Comparison of ENCODE assay signal across 10 cellular contexts in genomic region chr5:179368806-179369529, GRCh38. TPM values are rescaled to one million over a fixed set of nuclear protein-coding genes. Genes with fewer than 3 reads are reported as not detected.
"Had no signal": no experiment of that assay in that cellular context is flagged by ENCODE, and none has a peak within 500 bp of the region (broad histone marks: within the 10 kb centered on the region; RNA-seq: fewer than 3 reads in every experiment).

No MANE protein-coding gene starts in this region.

- H3K27me3 ChIP-seq: transverse colon, vagina had no signal

- DNase-seq: activated CD4-positive, alpha-beta T cell treated with anti-CD3 and anti-CD28 coated beads for 36 hours; activated CD4-positive, alpha-beta T cell treated with anti-CD3 and anti-CD28 coated beads, Interleukin-2, amount 50 U/mL, for 48 hours; activated naive CD4-positive, alpha-beta T cell treated with Interleukin-2 at 50 U/mL for 16 hours; caudate nucleus; kidney glomerular epithelial cell; left ventricle myocardium inferior; occipital lobe; transverse colon had no signal

- ATAC-seq: activated CD4-positive, alpha-beta T cell treated with anti-CD3 and anti-CD28 coated beads for 36 hours had no signal

- H3K27ac ChIP-seq: left ventricle myocardium inferior, transverse colon, vagina had no signal

- H3K4me1 ChIP-seq: left ventricle myocardium inferior, transverse colon, vagina had no signal

- H3K9me3 ChIP-seq: left ventricle myocardium inferior, transverse colon, vagina had no signal

- H3K36me3 ChIP-seq: left ventricle myocardium inferior, transverse colon, vagina had no signal

- H3K4me3 ChIP-seq: left ventricle myocardium inferior, transverse colon, vagina had no signal

RNA-seq across cellular contexts. Expression of gene ADAMTS2, which starts 23.7 kb away (rescaled TPM):
- total RNA-seq: activated CD4-positive, alpha-beta T cell treated with anti-CD3 and anti-CD28 coated beads for 36 hours; activated T-helper 1 cell treated with anti-CD3 and anti-CD28 coated beads, Interleukin-12 subunit alpha, Interleukin-12 subunit beta, Interleukin-2, Interleukin-4 antibody, amounts not matched to agents 30 ng/mL and 10 ng/mL and 1 ng/mL, durations not matched to agents 14 hours and 24 hours and 36 hours had no signal
